Comparison of ENCODE assay signal across 1 cellular context in the genomic region with DNA sequence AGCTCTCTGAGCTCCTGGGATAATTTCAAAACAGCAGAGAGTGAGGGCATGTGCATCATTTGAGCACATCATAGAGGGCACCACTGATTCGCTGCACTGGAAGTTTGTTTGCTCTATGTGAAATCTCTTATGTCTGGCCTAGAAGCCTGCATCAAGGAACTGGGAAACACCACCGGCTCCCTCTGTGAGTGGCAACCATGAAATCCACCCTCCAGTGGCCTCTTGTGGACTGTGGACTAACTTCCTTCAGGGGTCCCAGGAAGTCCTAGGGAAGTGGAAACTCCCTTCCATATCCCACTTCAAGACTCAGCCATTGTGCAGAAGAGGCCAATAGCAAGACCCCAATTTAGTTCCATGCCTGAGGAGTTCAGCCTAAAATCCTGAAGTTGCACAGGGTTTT.
TF ChIP-seq lines count a peak whose summit lies in the region.

No MANE protein-coding gene starts in this region.

TF ChIP-seq in liver, 16 proteins besides CTCF, POLR2A, EP300 and RAD21:
- TF ChIP-seq, protein P1, sequence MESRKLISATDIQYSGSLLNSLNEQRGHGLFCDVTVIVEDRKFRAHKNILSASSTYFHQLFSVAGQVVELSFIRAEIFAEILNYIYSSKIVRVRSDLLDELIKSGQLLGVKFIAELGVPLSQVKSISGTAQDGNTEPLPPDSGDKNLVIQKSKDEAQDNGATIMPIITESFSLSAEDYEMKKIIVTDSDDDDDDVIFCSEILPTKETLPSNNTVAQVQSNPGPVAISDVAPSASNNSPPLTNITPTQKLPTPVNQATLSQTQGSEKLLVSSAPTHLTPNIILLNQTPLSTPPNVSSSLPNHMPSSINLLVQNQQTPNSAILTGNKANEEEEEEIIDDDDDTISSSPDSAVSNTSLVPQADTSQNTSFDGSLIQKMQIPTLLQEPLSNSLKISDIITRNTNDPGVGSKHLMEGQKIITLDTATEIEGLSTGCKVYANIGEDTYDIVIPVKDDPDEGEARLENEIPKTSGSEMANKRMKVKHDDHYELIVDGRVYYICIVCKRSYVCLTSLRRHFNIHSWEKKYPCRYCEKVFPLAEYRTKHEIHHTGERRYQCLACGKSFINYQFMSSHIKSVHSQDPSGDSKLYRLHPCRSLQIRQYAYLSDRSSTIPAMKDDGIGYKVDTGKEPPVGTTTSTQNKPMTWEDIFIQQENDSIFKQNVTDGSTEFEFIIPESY (IDR thresholded peaks at IDR 0.05): no peak
- TF ChIP-seq, protein P2, sequence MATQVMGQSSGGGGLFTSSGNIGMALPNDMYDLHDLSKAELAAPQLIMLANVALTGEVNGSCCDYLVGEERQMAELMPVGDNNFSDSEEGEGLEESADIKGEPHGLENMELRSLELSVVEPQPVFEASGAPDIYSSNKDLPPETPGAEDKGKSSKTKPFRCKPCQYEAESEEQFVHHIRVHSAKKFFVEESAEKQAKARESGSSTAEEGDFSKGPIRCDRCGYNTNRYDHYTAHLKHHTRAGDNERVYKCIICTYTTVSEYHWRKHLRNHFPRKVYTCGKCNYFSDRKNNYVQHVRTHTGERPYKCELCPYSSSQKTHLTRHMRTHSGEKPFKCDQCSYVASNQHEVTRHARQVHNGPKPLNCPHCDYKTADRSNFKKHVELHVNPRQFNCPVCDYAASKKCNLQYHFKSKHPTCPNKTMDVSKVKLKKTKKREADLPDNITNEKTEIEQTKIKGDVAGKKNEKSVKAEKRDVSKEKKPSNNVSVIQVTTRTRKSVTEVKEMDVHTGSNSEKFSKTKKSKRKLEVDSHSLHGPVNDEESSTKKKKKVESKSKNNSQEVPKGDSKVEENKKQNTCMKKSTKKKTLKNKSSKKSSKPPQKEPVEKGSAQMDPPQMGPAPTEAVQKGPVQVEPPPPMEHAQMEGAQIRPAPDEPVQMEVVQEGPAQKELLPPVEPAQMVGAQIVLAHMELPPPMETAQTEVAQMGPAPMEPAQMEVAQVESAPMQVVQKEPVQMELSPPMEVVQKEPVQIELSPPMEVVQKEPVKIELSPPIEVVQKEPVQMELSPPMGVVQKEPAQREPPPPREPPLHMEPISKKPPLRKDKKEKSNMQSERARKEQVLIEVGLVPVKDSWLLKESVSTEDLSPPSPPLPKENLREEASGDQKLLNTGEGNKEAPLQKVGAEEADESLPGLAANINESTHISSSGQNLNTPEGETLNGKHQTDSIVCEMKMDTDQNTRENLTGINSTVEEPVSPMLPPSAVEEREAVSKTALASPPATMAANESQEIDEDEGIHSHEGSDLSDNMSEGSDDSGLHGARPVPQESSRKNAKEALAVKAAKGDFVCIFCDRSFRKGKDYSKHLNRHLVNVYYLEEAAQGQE (IDR thresholded peaks at IDR 0.05): no peak
- TF ChIP-seq RXRA (IDR thresholded peaks at IDR 0.05) (no peak), SP1 (IDR thresholded peaks at IDR 0.05) (no peak), GABPA (IDR thresholded peaks at IDR 0.05 in 1 of 2, conservative IDR thresholded peaks at IDR 0.05 in 1 of 2) (no peak), HNF4A (conservative IDR thresholded peaks at IDR 0.05) (no peak), HNF4G (IDR thresholded peaks at IDR 0.05) (no peak), FOXA1 (IDR thresholded peaks at IDR 0.05) (no peak), FOXA2 (IDR thresholded peaks at IDR 0.05) (no peak), JUND (IDR thresholded peaks at IDR 0.05) (no peak), YY1 (IDR thresholded peaks at IDR 0.05) (no peak), MAX (IDR thresholded peaks at IDR 0.05) (no peak), TAF1 (conservative IDR thresholded peaks at IDR 0.05) (no peak), EGR1 (IDR thresholded peaks at IDR 0.05; ENCODE audit: low read depth in 2 of 2) (no peak), NR2F2 (IDR thresholded peaks at IDR 0.05) (no peak)
- TF ChIP-seq, protein P3, sequence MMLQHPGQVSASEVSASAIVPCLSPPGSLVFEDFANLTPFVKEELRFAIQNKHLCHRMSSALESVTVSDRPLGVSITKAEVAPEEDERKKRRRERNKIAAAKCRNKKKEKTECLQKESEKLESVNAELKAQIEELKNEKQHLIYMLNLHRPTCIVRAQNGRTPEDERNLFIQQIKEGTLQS (IDR thresholded peaks at IDR 0.05): no peak
